In the genomic region with DNA sequence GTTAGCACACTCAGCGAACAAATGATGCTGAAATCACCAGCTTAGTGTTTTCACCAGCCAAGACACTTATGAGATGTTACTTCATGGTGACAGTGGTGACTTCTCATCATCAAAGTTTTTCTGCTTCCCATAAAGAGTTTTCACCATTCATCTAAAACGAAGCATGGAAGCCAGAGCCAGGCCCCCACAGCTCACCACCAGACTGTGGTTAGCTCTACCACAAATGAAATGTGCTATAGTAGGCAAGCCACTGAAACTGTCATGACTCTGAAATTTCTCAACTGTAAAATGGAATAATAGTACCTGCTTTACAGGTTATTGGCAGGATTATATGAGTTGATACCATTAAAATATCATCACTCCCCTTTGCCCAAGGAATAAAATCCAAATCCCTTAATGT, we compare ENCODE assay signal across 18 cellular contexts. TPM values are rescaled to one million over a fixed set of nuclear protein-coding genes. Genes with fewer than 3 reads are reported as not detected.
"Had no signal": no experiment of that assay in that cellular context is flagged by ENCODE, and none has a peak within 500 bp of the region (broad histone marks: within the 10 kb centered on the region; RNA-seq: fewer than 3 reads in every experiment).

No MANE protein-coding gene starts in this region.

- H3K36me3 ChIP-seq: ascending aorta, gastrocnemius medialis, heart right ventricle, lower lobe of right lung, right atrium auricular region, suprapubic skin, WERI-Rb-1 had no signal

- DNase-seq: activated CD4-positive, alpha-beta T cell treated with anti-CD3 and anti-CD28 coated beads, Interleukin-2, amount 50 U/mL, for 48 hours; activated naive CD4-positive, alpha-beta T cell treated with anti-CD3 and anti-CD28 coated beads, Interleukin-2, amount 10 ng/mL, durations not matched to agents 7 days and 5 days; activated T-cell treated with anti-CD3 and anti-CD28 coated beads, Interleukin-2, amount 50 U/mL, for 1 hour; erythroblast; gastrocnemius medialis; heart right ventricle; left colon; lower lobe of right lung; stimulated activated CD4-positive, alpha-beta T cell treated with anti-CD3 and anti-CD28 coated beads, Interleukin-15, amount 100 ng/mL, for 24 hours; stimulated activated CD4-positive, alpha-beta T cell treated with anti-CD3 and anti-CD28 coated beads, Interleukin-4, amount 100 ng/mL, for 1 hour; stimulated activated naive CD4-positive, alpha-beta T cell; WERI-Rb-1 had no signal

- H3K4me3 ChIP-seq: ascending aorta, gastrocnemius medialis, heart right ventricle, lower lobe of right lung, right atrium auricular region, skin epidermis, suprapubic skin had no signal

- H3K27me3 ChIP-seq: ascending aorta, gastrocnemius medialis, heart right ventricle, right atrium auricular region, suprapubic skin had no signal

- H3K9me3 ChIP-seq: ascending aorta, gastrocnemius medialis, lower lobe of right lung, suprapubic skin had no signal

- H3K4me1 ChIP-seq: ascending aorta, gastrocnemius medialis, heart right ventricle, lower lobe of right lung, suprapubic skin had no signal

- ATAC-seq: gastrocnemius medialis, heart right ventricle, left colon had no signal

- H3K27ac ChIP-seq: ascending aorta, gastrocnemius medialis, heart right ventricle, lower lobe of right lung, right atrium auricular region, skin epidermis, suprapubic skin, WERI-Rb-1 had no signal

RNA-seq across cellular contexts. Expression of gene HHIP, which starts 56.4 kb away (rescaled TPM):
- total RNA-seq: bronchial epithelial cell had no signal
- polyA plus RNA-seq: neural cell had no signal
